ENCODE assay signal across 24 cellular contexts in genomic region chr17:37384560-37385160, GRCh38. TPM values are rescaled to one million over a fixed set of nuclear protein-coding genes. Genes with fewer than 3 reads are reported as not detected.
"Had no signal": no experiment of that assay in that cellular context is flagged by ENCODE, and none has a peak within 500 bp of the region (broad histone marks: within the 10 kb centered on the region; RNA-seq: fewer than 3 reads in every experiment).

No MANE protein-coding gene starts in this region.

- H3K9me3 Mint-ChIP-seq: natural killer cell; neural crest cell; stimulated activated effector memory CD8-positive, alpha-beta T cell treated with anti-CD3 and anti-CD28 coated beads, Interleukin-12 subunit alpha, Interleukin-12 subunit beta, amount 100 ng/mL, for 72 hours had no signal

- H3K36me3 ChIP-seq: suprapubic skin, thyroid gland, upper lobe of left lung, uterus had no signal

- H3K4me1 ChIP-seq: esophagus muscularis mucosa, foreskin keratinocyte, suprapubic skin, uterus had no signal

- H3K36me3 Mint-ChIP-seq: natural killer cell had no signal

- H3K27ac Mint-ChIP-seq: natural killer cell; progenitor cell of endocrine pancreas; stimulated activated effector memory CD8-positive, alpha-beta T cell treated with anti-CD3 and anti-CD28 coated beads, Interleukin-12 subunit alpha, Interleukin-12 subunit beta, amount 100 ng/mL, for 72 hours had no signal

- ATAC-seq: foreskin keratinocyte; natural killer cell; right cardiac atrium; stimulated activated effector memory CD8-positive, alpha-beta T cell treated with anti-CD3 and anti-CD28 coated beads, Interleukin-12 subunit alpha, Interleukin-12 subunit beta, amount 100 ng/mL, for 72 hours; stimulated activated naive CD8-positive, alpha-beta T cell treated with anti-CD3 and anti-CD28 coated beads, Interleukin-15, Interleukin-2, amounts not matched to agents 100 U/mL and 50 U/mL, for 24 hours had no signal

- H3K27me3 Mint-ChIP-seq: progenitor cell of endocrine pancreas had no signal

- H3K9me3 ChIP-seq: esophagus muscularis mucosa, mucosa of descending colon, suprapubic skin, thyroid gland, upper lobe of left lung, uterus had no signal

- H3K27ac ChIP-seq: coronary artery, epithelial cell of prostate, esophagus muscularis mucosa, foreskin keratinocyte, suprapubic skin, thyroid gland, upper lobe of left lung, uterus had no signal

- H3K4me1 Mint-ChIP-seq: natural killer cell; stimulated activated effector memory CD8-positive, alpha-beta T cell treated with anti-CD3 and anti-CD28 coated beads, Interleukin-12 subunit alpha, Interleukin-12 subunit beta, amount 100 ng/mL, for 72 hours had no signal

- FAIRE-seq: endometrium had no signal

- H3K27me3 ChIP-seq: esophagus muscularis mucosa, foreskin keratinocyte, suprapubic skin, thyroid gland, upper lobe of left lung, uterus had no signal

- DNase-seq: effector memory CD4-positive, alpha-beta T cell; foreskin keratinocyte; left colon; mucosa of descending colon; natural killer cell; right cardiac atrium; stimulated activated CD4-positive, alpha-beta T cell treated with anti-CD3 and anti-CD28 coated beads, Interleukin-4, amount 100 ng/mL, for 1 hour; stimulated activated CD8-positive, alpha-beta memory T cell treated with anti-CD3 and anti-CD28 coated beads, Interleukin-4, amount 100 ng/mL, for 48 hours; stimulated activated naive CD8-positive, alpha-beta T cell treated with anti-CD3 and anti-CD28 coated beads, Interleukin-15, Interleukin-2, amounts not matched to agents 100 U/mL and 50 U/mL, for 24 hours; thyroid gland; upper lobe of left lung; uterus had no signal

- H3K4me3 Mint-ChIP-seq: natural killer cell; neural crest cell; stimulated activated effector memory CD8-positive, alpha-beta T cell treated with anti-CD3 and anti-CD28 coated beads, Interleukin-12 subunit alpha, Interleukin-12 subunit beta, amount 100 ng/mL, for 72 hours had no signal

- H3K4me3 ChIP-seq: coronary artery, esophagus muscularis mucosa, mucosa of descending colon, suprapubic skin, thyroid gland, upper lobe of left lung, uterus had no signal

RNA-seq across cellular contexts. Expression of gene C17orf78, which starts 8.9 kb away (rescaled TPM):
- total RNA-seq: cerebellum, esophagus muscularis mucosa, foreskin keratinocyte, kidney epithelial cell, left colon, lower leg skin, mucosa of descending colon, natural killer cell, neural crest cell, osteocyte, progenitor cell of endocrine pancreas, right cardiac atrium, suprapubic skin, thyroid gland, upper lobe of left lung, uterus had no signal
- polyA plus RNA-seq: foreskin keratinocyte, right cardiac atrium had no signal
